Comparison of ENCODE assay signal across 19 cellular contexts in genomic region chrX:134181261-134181660, GRCh38. TPM values are rescaled to one million over a fixed set of nuclear protein-coding genes. Genes with fewer than 3 reads are reported as not detected.
A peak's percentile ranks its signal among the peaks of the same experiment; 100 is the strongest.
DNase-seq lines count a peak whose midpoint lies in the region; ATAC-seq, FAIRE-seq and TF ChIP-seq lines count a peak whose summit lies in the region.
"Had no signal": no experiment of that assay in that cellular context is flagged by ENCODE, and none has a peak within 500 bp of the region (broad histone marks: within the 10 kb centered on the region; RNA-seq: fewer than 3 reads in every experiment).

No MANE protein-coding gene starts in this region.

- no peak overlapping the region for H3K27ac ChIP-seq in astrocyte (ENCODE audit: low read depth, low read length)
- H3K27ac ChIP-seq in neuronal stem cell (replicated peaks; ENCODE audit: low read length) = peak overlapping the region; percentile 87
- no peak overlapping the region for H3K27ac ChIP-seq in naive thymus-derived CD4-positive, alpha-beta T cell (ENCODE audit: low read depth, low read length)
- no peak overlapping the region for H3K27ac ChIP-seq in ascending aorta
- H3K27ac ChIP-seq: GM23248, KMS-11, SJCRH30 had no signal

- H3K4me3 ChIP-seq in HAP-1 (no peak overlapping the region), astrocyte (ENCODE audit: insufficient read depth, low read depth, low read length) (no peak overlapping the region), neuronal stem cell (ENCODE audit: low read length in 2 of 2) (no peak overlapping the region), ascending aorta (no peak overlapping the region)
- H3K4me3 ChIP-seq in naive thymus-derived CD4-positive, alpha-beta T cell (ENCODE audit: low read length) = no peak overlapping the region
- H3K4me3 ChIP-seq: GM23248, SJCRH30 had no signal

- no peak overlapping the region for H3K23ac ChIP-seq in neuronal stem cell (ENCODE audit: low read depth, low read length, poor library complexity)

- H3K18ac ChIP-seq in neuronal stem cell (ENCODE audit: low read length) = no peak overlapping the region

- H3K27me3 ChIP-seq in HAP-1 (ENCODE audit: low read depth) (no peaks in the 10 kb centered on the region), astrocyte (ENCODE audit: insufficient read depth, low read length) (no peaks in the 10 kb centered on the region), neuronal stem cell (ENCODE audit: control insufficient read depth in 3 of 3, insufficient read depth in 3 of 3, low read depth in 1 of 3, low read length in 3 of 3) (no peaks in the 10 kb centered on the region), ascending aorta (no peaks in the 10 kb centered on the region)
- H3K27me3 ChIP-seq in naive thymus-derived CD4-positive, alpha-beta T cell (ENCODE audit: control insufficient read depth in 2 of 2, insufficient read depth in 2 of 2, low read length in 2 of 2) = no peaks in the 10 kb centered on the region
- H3K27me3 ChIP-seq: SJCRH30 had no signal

- H3K9ac ChIP-seq in astrocyte (ENCODE audit: low read length) (no peak overlapping the region), neuronal stem cell (ENCODE audit: low read depth, low read length, poor library complexity) (no peak overlapping the region)
- H3K9ac ChIP-seq: GM23248, KMS-11 had no signal

- no peak overlapping the region for H4K8ac ChIP-seq in neuronal stem cell (ENCODE audit: low read depth, low read length)

- H3K27ac Mint-ChIP-seq in astrocyte (ENCODE audit: unreplicated experiment) = no peak overlapping the region
- H3K27ac Mint-ChIP-seq in naive thymus-derived CD4-positive, alpha-beta T cell = no peak overlapping the region

- no peaks in the 10 kb centered on the region for H3K36me3 ChIP-seq in HAP-1 (replicated peaks)
- no peaks in the 10 kb centered on the region for H3K36me3 ChIP-seq in astrocyte (ENCODE audit: insufficient read depth, low read length)
- no peaks in the 10 kb centered on the region for H3K36me3 ChIP-seq in neuronal stem cell (replicated peaks in 1 of 2; ENCODE audit: control insufficient read depth in 2 of 2, insufficient read depth in 2 of 2, low read length in 2 of 2)
- no peaks in the 10 kb centered on the region for H3K36me3 ChIP-seq in naive thymus-derived CD4-positive, alpha-beta T cell (ENCODE audit: control insufficient read depth in 2 of 3, insufficient read depth in 3 of 3, low read length in 3 of 3)
- no peaks in the 10 kb centered on the region for H3K36me3 ChIP-seq in ascending aorta
- H3K36me3 ChIP-seq: SJCRH30 had no signal

- peak; percentile 58 to 84 for DNase-seq in HAP-1 (ENCODE audit: low spot score in 2 of 2)
- no peak for DNase-seq in astrocyte (ENCODE audit: low read depth)
- DNase-seq in iPS-NIHi11 (ENCODE audit: low spot score) = peak; percentile 19
- DNase-seq in neuronal stem cell (ENCODE audit: low spot score) = no peak
- DNase-seq in NCI-H774 (lab: John Stamatoyannopoulos, UW) = no peak
- no peak for DNase-seq in naive thymus-derived CD4-positive, alpha-beta T cell
- DNase-seq in ascending aorta (ENCODE audit: low spot score in 2 of 2) = no peak
- DNase-seq: ACHN, C1 segment of cervical spinal cord, DMS79 treated with DMSO at 0.1 percent for 48 hours, GM23248, NCI-H1417, NCI-H187 treated with DMSO at 0.1 percent for 48 hours, NCI-H2227 treated with DMSO at 0.1 percent for 48 hours, NCI-H510A treated with DMSO at 0.1 percent for 48 hours, SJCRH30, SW 1271 had no signal

- no peak overlapping the region for H3K4me3 Mint-ChIP-seq in astrocyte (ENCODE audit: unreplicated experiment)
- no peak overlapping the region for H3K4me3 Mint-ChIP-seq in naive thymus-derived CD4-positive, alpha-beta T cell

- no peak for ATAC-seq in naive thymus-derived CD4-positive, alpha-beta T cell
- ATAC-seq: Panc1 had no signal

- in situ Hi-C loops in HAP-1 (cut with MboI; ENCODE audit: low sequenced_read_pairs) = no loop called here

- intact Hi-C loops in naive thymus-derived CD4-positive, alpha-beta T cell (cut with micrococcal nuclease) = no loop called here
- intact Hi-C loops in ascending aorta (cut with DNase I) = no loop called here

- no peak overlapping the region for H2BK5ac ChIP-seq in neuronal stem cell (ENCODE audit: low read length)

- H3K4me2 ChIP-seq in astrocyte (ENCODE audit: low read length) = no peak overlapping the region
- H3K4me2 ChIP-seq in neuronal stem cell (ENCODE audit: insufficient read depth, low read length, poor library complexity, severe bottlenecking) = no peak overlapping the region
- H3K4me2 ChIP-seq: KMS-11 had no signal

- FAIRE-seq in astrocyte (lab: Jason Lieb, UNC) = peak; percentile 68

- H3K27me3 Mint-ChIP-seq in astrocyte (ENCODE audit: low read depth, unreplicated experiment) = no peaks in the 10 kb centered on the region
- H3K27me3 Mint-ChIP-seq in naive thymus-derived CD4-positive, alpha-beta T cell = peaks cover 0 to 8% (median 0%) of the 10 kb centered on the region in 5 donors

- no peaks in the 10 kb centered on the region for H3K36me3 Mint-ChIP-seq in astrocyte (ENCODE audit: low read depth, unreplicated experiment)
- H3K36me3 Mint-ChIP-seq in naive thymus-derived CD4-positive, alpha-beta T cell = peaks cover 0 to 5% (median 0%) of the 10 kb centered on the region in 5 donors

- WGBS in neuronal stem cell (ENCODE audit: extremely low coverage in 2 of 2, insufficient read length in 2 of 2, insufficient replicate concordance in 1 of 2), 2 donors = no CpG with 5 or more reads among the region's 2 CpGs

- no peak overlapping the region for H4K91ac ChIP-seq in neuronal stem cell (ENCODE audit: low read depth, low read length, poor library complexity)

- peaks cover 8% of the 10 kb centered on the region for H3K4me1 Mint-ChIP-seq in astrocyte (ENCODE audit: low read depth, unreplicated experiment)
- H3K4me1 Mint-ChIP-seq in naive thymus-derived CD4-positive, alpha-beta T cell = peaks cover 0 to 23% (median 18%) of the 10 kb centered on the region in 7 donors

- no peak overlapping the region for H2AK5ac ChIP-seq in neuronal stem cell (ENCODE audit: low read depth, low read length)

- no peak for TF ChIP-seq CTCF in astrocyte (IDR thresholded peaks at IDR 0.05; ENCODE audit: insufficient read depth, low read depth, low read length)
- no peak for TF ChIP-seq CTCF in ascending aorta (IDR thresholded peaks at IDR 0.05)

- H4K20me1 ChIP-seq in astrocyte (ENCODE audit: insufficient read depth, low read length) = no peaks in the 10 kb centered on the region

- H2BK12ac ChIP-seq in neuronal stem cell (ENCODE audit: low read length) = no peak overlapping the region

- POLR2A ChIA-PET in naive thymus-derived CD4-positive, alpha-beta T cell (lab: Charles Lee) = no interaction called here

- no peak overlapping the region for H3K14ac ChIP-seq in neuronal stem cell (ENCODE audit: low read length)

- no peaks in the 10 kb centered on the region for H3K9me3 Mint-ChIP-seq in astrocyte (ENCODE audit: unreplicated experiment)
- H3K9me3 Mint-ChIP-seq in naive thymus-derived CD4-positive, alpha-beta T cell = no peaks in the 10 kb centered on the region

- H3K79me2 ChIP-seq in astrocyte (ENCODE audit: insufficient read depth, low read length) = no peaks in the 10 kb centered on the region

- H2BK120ac ChIP-seq in neuronal stem cell (ENCODE audit: low read depth, low read length) = no peak overlapping the region

- H2AFZ ChIP-seq in astrocyte (ENCODE audit: low read depth, low read length) (no peak overlapping the region), neuronal stem cell (ENCODE audit: low read length) (peak overlapping the region; percentile 50)
- H2AFZ ChIP-seq: GM23248 had no signal

- no peaks in the 10 kb centered on the region for H3K79me1 ChIP-seq in neuronal stem cell (ENCODE audit: low read depth, low read length)

- H3K9me3 ChIP-seq in HAP-1 (no peaks in the 10 kb centered on the region), astrocyte (ENCODE audit: insufficient read depth, low read depth, low read length) (no peaks in the 10 kb centered on the region), neuronal stem cell (replicated peaks in 1 of 2; ENCODE audit: control insufficient read depth in 2 of 2, insufficient read depth in 1 of 2, low read depth in 1 of 2, low read length in 2 of 2) (no peaks in the 10 kb centered on the region), ascending aorta (no peaks in the 10 kb centered on the region)
- H3K9me3 ChIP-seq in naive thymus-derived CD4-positive, alpha-beta T cell (ENCODE audit: control insufficient read depth in 2 of 3, low read length in 3 of 3) = no peaks in the 10 kb centered on the region
- H3K9me3 ChIP-seq: SJCRH30 had no signal

- H3K4ac ChIP-seq in neuronal stem cell (ENCODE audit: low read length) = no peak overlapping the region

- peaks cover 75% of the 10 kb centered on the region for H3K4me1 ChIP-seq in HAP-1
- no peaks in the 10 kb centered on the region for H3K4me1 ChIP-seq in astrocyte (ENCODE audit: insufficient read depth, low read length)
- H3K4me1 ChIP-seq in neuronal stem cell (ENCODE audit: control insufficient read depth in 2 of 2, insufficient read depth in 1 of 2, low read depth in 1 of 2, low read length in 2 of 2) = peaks cover 14 to 35% of the 10 kb centered on the region in 2 donors
- H3K4me1 ChIP-seq in naive thymus-derived CD4-positive, alpha-beta T cell (ENCODE audit: control insufficient read depth in 2 of 2, insufficient read depth in 2 of 2, low read length in 2 of 2) = peaks cover 0 to 9% of the 10 kb centered on the region in 2 donors
- no peaks in the 10 kb centered on the region for H3K4me1 ChIP-seq in ascending aorta
- H3K4me1 ChIP-seq: SJCRH30 had no signal

- no peak overlapping the region for H2BK15ac ChIP-seq in neuronal stem cell (ENCODE audit: low read length)

- CTCF ChIA-PET in naive thymus-derived CD4-positive, alpha-beta T cell (lab: Charles Lee) = interaction anchor here (0.5 kb wide), 1 partner anchor 194 kb away, joined by 3 read pairs; no protein-coding TSS in a partner anchor

RNA-seq across cellular contexts. Expression of gene CCDC160, which starts 55.7 kb away (rescaled TPM):
- total RNA-seq in astrocyte = 1.2 and 1.5 TPM in 2 replicates
- 38.8 TPM for polyA plus RNA-seq in neuronal stem cell (2013, experiment 1 of 2)
- polyA plus RNA-seq in neuronal stem cell (2013, experiment 2 of 2) = 40.4 TPM
- total RNA-seq in naive thymus-derived CD4-positive, alpha-beta T cell = not detected
- not detected for polyA plus RNA-seq in naive thymus-derived CD4-positive, alpha-beta T cell
- total RNA-seq in ascending aorta = not detected
- total RNA-seq: GM23248 had no signal
- polyA plus RNA-seq: GM23248 had no signal

Comparison
In these comparisons a context has a peak if more than half of its experiments do, and no peak if none do; other contexts are left out.
1. DNase-seq: peak in HAP-1 (2 of 2) and iPS-NIHi11 (single experiment); none in astrocyte (single experiment), neuronal stem cell (single experiment), NCI-H774 (single experiment), naive thymus-derived CD4-positive, alpha-beta T cell (0 of 9) and ascending aorta (0 of 2).